31 cellular contexts compared by ENCODE assay signal in genomic region chr5:158121678-158122077, GRCh38.
DNase-seq lines count a peak whose midpoint lies in the region; ATAC-seq and TF ChIP-seq lines count a peak whose summit lies in the region.
"Had no signal": no experiment of that assay in that cellular context is flagged by ENCODE, and none has a peak within 500 bp of the region (broad histone marks: within the 10 kb centered on the region; RNA-seq: fewer than 3 reads in every experiment).

No MANE protein-coding gene starts in this region.

- ATAC-seq in HG02885 (IDR thresholded peaks at IDR 0.05; ENCODE audit: poor library complexity, unreplicated experiment) (no peak), HG02571 (IDR thresholded peaks at IDR 0.05; ENCODE audit: unreplicated experiment) (no peak)
- ATAC-seq: gastroesophageal sphincter; K562; lower lobe of right lung; mucosa of descending colon; natural killer cell; stimulated activated memory B cell treated with anti-CD40 and anti-IgM and Interleukin-4, amounts not matched to agents 10 μg/mL and 1 μg/mL and 100 μg/mL, for 72 hours had no signal

- DNase-seq in NCI-H82 (lab: John Stamatoyannopoulos, UW) (peak; percentile 9), NCI-H82 treated with DMSO at 0.1 percent for 48 hours (lab: John Stamatoyannopoulos, UW; ENCODE audit: unreplicated experiment) (no peak), NCI-H146 (lab: John Stamatoyannopoulos, UW) (peak; percentile 58), chondrocyte (ENCODE audit: low spot score) (no peak), retinal pigment epithelial cell (ENCODE audit: low read depth) (no peak), OCI-M2 (lab: John Stamatoyannopoulos, UW; ENCODE audit: unreplicated experiment) (no peak)
- DNase-seq: ACHN; activated CD4-positive, alpha-beta T cell treated with anti-CD3 and anti-CD28 coated beads for 4 hours; activated CD8-positive, alpha-beta memory T cell treated with anti-CD3 and anti-CD28 coated beads for 24 hours; activated effector memory CD4-positive, alpha-beta T cell treated with Interleukin-2 at 50 U/mL for 16 hours; activated T-cell treated with anti-CD3 and anti-CD28 coated beads for 4 hours; CD8-positive, alpha-beta memory T cell; DMS153; HCEC 1CT; lower lobe of right lung; mucosa of descending colon; natural killer cell; NCI-H2029 treated with DMSO at 0.1 percent for 48 hours; ovary; T-helper 9 cell; transverse colon; WERI-Rb-1 had no signal

- no peak overlapping the region for H3K4me3 Mint-ChIP-seq in chondrocyte (ENCODE audit: unreplicated experiment)
- H3K4me3 Mint-ChIP-seq: activated naive CD8-positive, alpha-beta T cell; B cell; CD8-positive, alpha-beta memory T cell; natural killer cell; stimulated activated memory B cell treated with anti-CD40 and anti-IgM and Interleukin-4, amounts not matched to agents 10 μg/mL and 1 μg/mL and 100 μg/mL, for 72 hours had no signal

- peaks cover 3% of the 10 kb centered on the region for H3K27me3 Mint-ChIP-seq in chondrocyte (ENCODE audit: low read depth)

- no peak overlapping the region for H3K27ac Mint-ChIP-seq in chondrocyte (ENCODE audit: unreplicated experiment)
- H3K27ac Mint-ChIP-seq: activated naive CD8-positive, alpha-beta T cell; B cell; CD8-positive, alpha-beta memory T cell; natural killer cell; stimulated activated memory B cell treated with anti-CD40 and anti-IgM and Interleukin-4, amounts not matched to agents 10 μg/mL and 1 μg/mL and 100 μg/mL, for 72 hours had no signal

- peaks cover 13% of the 10 kb centered on the region for H3K4me1 Mint-ChIP-seq in chondrocyte (ENCODE audit: low read depth)
- H3K4me1 Mint-ChIP-seq: CD8-positive, alpha-beta memory T cell; natural killer cell had no signal

- no peak overlapping the region for H3K4me3 ChIP-seq in retinal pigment epithelial cell (ENCODE audit: low read length)
- H3K4me3 ChIP-seq: breast epithelium, gastroesophageal sphincter, K562, lower lobe of right lung, mucosa of descending colon, ovary, skin epidermis, transverse colon had no signal

- H3K9me3 Mint-ChIP-seq in chondrocyte (ENCODE audit: low read depth), result no peaks in the 10 kb centered on the region
- H3K9me3 Mint-ChIP-seq: natural killer cell; stimulated activated memory B cell treated with anti-CD40 and anti-IgM and Interleukin-4, amounts not matched to agents 10 μg/mL and 1 μg/mL and 100 μg/mL, for 72 hours had no signal

- TF ChIP-seq CTCF in chondrocyte (IDR thresholded peaks at IDR 0.05) (peak; percentile 22), retinal pigment epithelial cell (conservative IDR thresholded peaks at IDR 0.05; ENCODE audit: low read depth, low read length) (peak; percentile 3)

- no peaks in the 10 kb centered on the region for H3K36me3 Mint-ChIP-seq in chondrocyte (ENCODE audit: low read depth)
- H3K36me3 Mint-ChIP-seq: activated naive CD8-positive, alpha-beta T cell; CD8-positive, alpha-beta memory T cell; natural killer cell; stimulated activated memory B cell treated with anti-CD40 and anti-IgM and Interleukin-4, amounts not matched to agents 10 μg/mL and 1 μg/mL and 100 μg/mL, for 72 hours had no signal

Comparison
In these comparisons a context has a peak if more than half of its experiments do, and no peak if none do; other contexts are left out.
1. DNase-seq: peak in NCI-H82 (single experiment) and NCI-H146 (single experiment); none in NCI-H82 treated with DMSO at 0.1 percent for 48 hours (single experiment), chondrocyte (single experiment), retinal pigment epithelial cell (single experiment) and OCI-M2 (single experiment).